Comparison of ENCODE assay signal across 1 cellular context in genomic region chr4:41749650-41750049, GRCh38.
TF ChIP-seq lines count a peak whose summit lies in the region.

No MANE protein-coding gene starts in this region.

TF ChIP-seq in GM23338, 12 proteins besides CTCF, POLR2A, EP300 and RAD21 (continued from another document):
- no peak for TF ChIP-seq ZNF462 (CRISPR knock-in tag; IDR thresholded peaks at IDR 0.05)
